Comparison of ENCODE assay signal across 8 cellular contexts in the genomic region with DNA sequence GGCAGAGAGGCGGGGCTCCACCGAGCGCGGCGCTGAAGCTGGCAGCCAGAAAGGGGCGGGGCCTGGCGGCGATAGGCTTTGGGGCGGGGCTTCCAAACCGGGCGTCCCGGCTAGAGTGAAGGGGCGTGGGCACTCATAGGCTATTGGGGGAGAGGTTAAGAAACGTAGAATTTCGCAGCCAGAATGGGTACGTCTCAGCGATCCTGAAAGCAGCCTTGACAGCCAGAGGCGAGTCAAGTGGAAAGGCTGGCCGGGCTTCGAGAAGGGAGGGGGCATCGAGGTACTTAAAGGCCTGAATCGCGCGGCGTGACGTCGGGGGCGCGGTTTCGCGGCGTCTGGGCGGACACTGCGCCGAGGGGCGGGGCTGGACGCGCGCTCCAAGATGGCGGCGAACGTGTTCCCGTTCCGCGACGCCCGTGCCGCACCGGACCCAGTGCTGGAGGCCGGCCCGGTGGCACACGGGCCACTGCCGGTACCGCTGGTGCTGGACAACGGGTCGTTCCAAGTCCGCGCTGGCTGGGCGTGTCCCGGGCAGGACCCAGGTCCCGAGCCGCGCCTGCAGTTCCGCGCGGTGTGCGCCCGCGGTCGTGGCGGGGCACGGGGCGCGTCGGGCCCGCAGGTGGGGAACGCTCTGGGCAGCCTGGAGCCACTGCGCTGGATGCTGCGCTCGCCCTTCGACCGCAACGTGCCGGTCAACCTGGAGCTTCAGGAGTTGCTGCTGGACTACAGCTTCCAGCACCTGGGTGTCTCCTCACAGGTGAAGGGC. TPM values are rescaled to one million over a fixed set of nuclear protein-coding genes. Genes with fewer than 3 reads are reported as not detected.
A peak's percentile ranks its signal among the peaks of the same experiment; 100 is the strongest.
DNase-seq lines count a peak whose midpoint lies in the region; ATAC-seq lines count a peak whose summit lies in the region.

Gene ACTR5, plus strand, starts transcription at position 364 of the 766 bp plus-strand sequence. Its CDS starts 19 bp downstream, at position 383.

- H3K36me3 ChIP-seq in HUES6 (ENCODE audit: control insufficient read depth, insufficient read depth, low read length) (peaks cover 17% of the 10 kb centered on the region), NT2/D1 (ENCODE audit: insufficient read depth, insufficient read length, low read length) (peaks cover 29% of the 10 kb centered on the region), endocrine pancreas (ENCODE audit: control insufficient read depth, insufficient read depth, low read length) (no peaks in the 10 kb centered on the region), mesodermal cell (ENCODE audit: control insufficient read depth, insufficient read depth, low read length) (peaks cover 24% of the 10 kb centered on the region)

- DNase-seq in D341Med (ENCODE audit: low spot score) = peak; percentile 98
- DNase-seq in NT2/D1 (ENCODE audit: low read depth, low spot score) = peak; percentile 84
- DNase-seq in activated CD8-positive, alpha-beta memory T cell treated with anti-CD3 and anti-CD28 coated beads, Interleukin-2, amount 50 U/mL, for 1 hour (ENCODE audit: extremely low read depth) = peak; percentile 87
- DNase-seq in stimulated activated CD8-positive, alpha-beta memory T cell treated with anti-CD3 and anti-CD28 coated beads, Interleukin-15, amount 100 ng/mL, for 1 hour (ENCODE audit: low read depth) = peak; percentile 98

- H3K4me1 ChIP-seq in HUES6 (ENCODE audit: control insufficient read depth, insufficient read depth, low read length) (peaks cover 9% of the 10 kb centered on the region), NT2/D1 (ENCODE audit: insufficient read depth, insufficient read length) (peaks cover 4% of the 10 kb centered on the region), endocrine pancreas (ENCODE audit: control insufficient read depth, insufficient read depth, low read length) (no peaks in the 10 kb centered on the region), mesodermal cell (ENCODE audit: control insufficient read depth, insufficient read depth, low read length, poor library complexity, severe bottlenecking) (peaks cover 5% of the 10 kb centered on the region)

- ATAC-seq in GM21515 (IDR thresholded peaks at IDR 0.05; ENCODE audit: unreplicated experiment) = peak; percentile 87

- H3K9me3 ChIP-seq in HUES6 (ENCODE audit: control insufficient read depth, insufficient read depth, low read depth, low read length) (no peaks in the 10 kb centered on the region), NT2/D1 (ENCODE audit: insufficient read depth, low read length) (no peaks in the 10 kb centered on the region), endocrine pancreas (ENCODE audit: control insufficient read depth, low read length) (no peaks in the 10 kb centered on the region), mesodermal cell (ENCODE audit: control insufficient read depth, low read length) (no peaks in the 10 kb centered on the region)

- H3K9ac ChIP-seq in HUES6 (ENCODE audit: low read length) = peak within 1 kb of the TSS; percentile 90
- peak within 1 kb of the TSS; percentile 98 for H3K9ac ChIP-seq in NT2/D1 (ENCODE audit: insufficient read length, low read depth)
- peak within 1 kb of the TSS; percentile 80 for H3K9ac ChIP-seq in endocrine pancreas (ENCODE audit: control insufficient read depth, insufficient read depth, low read length)

- peak within 1 kb of the TSS; percentile 18; the same call in 1 of the 2 replicates for H3K27ac ChIP-seq in HUES6 (ENCODE audit: low read depth, low read length)
- peak within 1 kb of the TSS; percentile 80 for H3K27ac ChIP-seq in mesodermal cell (ENCODE audit: low read depth, low read length, severe bottlenecking)

- 0% methylated on average over 75 to 79 of the region's 84 CpGs for WGBS in mesodermal cell (ENCODE audit: insufficient coverage in 2 of 2), 2 experiments

- H3K27me3 ChIP-seq in HUES6 (ENCODE audit: control insufficient read depth, insufficient read depth, low read length) = peaks cover 25% of the 10 kb centered on the region
- H3K27me3 ChIP-seq in NT2/D1 (ENCODE audit: insufficient read depth, insufficient read length) = peaks cover 16% of the 10 kb centered on the region
- no peaks in the 10 kb centered on the region for H3K27me3 ChIP-seq in endocrine pancreas (ENCODE audit: control insufficient read depth, insufficient read depth, low read length)

- H3K4me3 ChIP-seq in HUES6 (ENCODE audit: low read depth, low read length) (peak within 1 kb of the TSS; percentile 93), NT2/D1 (ENCODE audit: insufficient read length, low read depth) (peak within 1 kb of the TSS; percentile 92), endocrine pancreas (ENCODE audit: control insufficient read depth, insufficient read depth, low read length) (peak within 1 kb of the TSS; percentile 81), mesodermal cell (ENCODE audit: extremely low read depth, insufficient read depth, low read length, poor library complexity, severe bottlenecking) (peak within 1 kb of the TSS; percentile 89)

RNA-seq across cellular contexts. Expression of gene ACTR5, which starts in this region (rescaled TPM):
- 7.1 TPM for polyA plus RNA-seq in mesodermal cell (2013, experiment 1 of 2)
- polyA plus RNA-seq in mesodermal cell (2013, experiment 2 of 2) = 7.3 TPM

Comparison
In these comparisons a context has a peak if more than half of its experiments do, and no peak if none do; other contexts are left out.
1. Peak in every context shown above with its lines: DNase-seq, ATAC-seq, H3K4me3 ChIP-seq and H3K27ac ChIP-seq.